16 cellular contexts compared by ENCODE assay signal in the genomic region with DNA sequence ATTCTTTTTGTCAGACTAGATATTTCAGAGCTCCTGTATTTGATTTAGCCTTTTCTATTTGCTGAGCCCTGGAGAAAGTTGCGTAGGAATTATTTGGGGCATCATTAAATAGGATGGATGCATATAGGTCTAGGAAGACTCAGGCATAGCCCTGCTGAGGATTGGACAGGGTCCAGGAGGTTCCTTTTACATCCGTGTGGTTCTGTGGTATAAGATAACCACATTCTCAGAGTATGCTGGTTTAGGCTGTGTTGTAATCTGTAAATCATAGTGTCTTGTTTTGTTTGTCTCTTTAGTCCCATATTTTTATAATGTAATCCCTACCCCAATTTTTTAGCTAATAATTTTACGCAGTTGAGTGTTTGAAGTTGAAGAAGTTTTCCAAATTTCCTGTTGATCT.
DNase-seq lines count a peak whose midpoint lies in the region; ATAC-seq lines count a peak whose summit lies in the region.
"Had no signal": no experiment of that assay in that cellular context is flagged by ENCODE, and none has a peak within 500 bp of the region (broad histone marks: within the 10 kb centered on the region; RNA-seq: fewer than 3 reads in every experiment).

No MANE protein-coding gene starts in this region.

- no peaks in the 10 kb centered on the region for H3K36me3 Mint-ChIP-seq in activated CD4-positive, alpha-beta T cell treated with anti-CD3 and anti-CD28 coated beads for 36 hours (ENCODE audit: low read depth)
- peaks cover 3% of the 10 kb centered on the region for H3K36me3 Mint-ChIP-seq in activated naive CD8-positive, alpha-beta T cell treated with anti-CD3 and anti-CD28 coated beads for 36 hours
- peaks cover 2% of the 10 kb centered on the region for H3K36me3 Mint-ChIP-seq in T-helper 17 cell (ENCODE audit: low read depth)

- H3K27me3 Mint-ChIP-seq in activated CD4-positive, alpha-beta T cell treated with anti-CD3 and anti-CD28 coated beads for 36 hours, result no peaks in the 10 kb centered on the region
- H3K27me3 Mint-ChIP-seq in activated naive CD8-positive, alpha-beta T cell treated with anti-CD3 and anti-CD28 coated beads for 36 hours, result no peaks in the 10 kb centered on the region
- no peaks in the 10 kb centered on the region for H3K27me3 Mint-ChIP-seq in T-helper 17 cell
- H3K27me3 Mint-ChIP-seq: CD4-positive, alpha-beta T cell; naive thymus-derived CD8-positive, alpha-beta T cell had no signal

- CTCF ChIA-PET in activated CD4-positive, alpha-beta T cell treated with anti-CD3 and anti-CD28 coated beads for 36 hours (lab: Charles Lee), result no interaction called here

- ATAC-seq in activated CD4-positive, alpha-beta T cell treated with anti-CD3 and anti-CD28 coated beads for 36 hours, result no peak
- ATAC-seq in T-helper 17 cell, result no peak
- ATAC-seq: body of pancreas; naive thymus-derived CD8-positive, alpha-beta T cell had no signal

- peak overlapping the region; percentile 84 for H3K27ac Mint-ChIP-seq in activated CD4-positive, alpha-beta T cell treated with anti-CD3 and anti-CD28 coated beads for 36 hours
- peak overlapping the region; percentile 93 for H3K27ac Mint-ChIP-seq in activated naive CD8-positive, alpha-beta T cell treated with anti-CD3 and anti-CD28 coated beads for 36 hours
- H3K27ac Mint-ChIP-seq in T-helper 17 cell, result no peak overlapping the region
- H3K27ac Mint-ChIP-seq: CD4-positive, alpha-beta T cell had no signal

- peaks cover 41% of the 10 kb centered on the region for H3K4me1 Mint-ChIP-seq in activated CD4-positive, alpha-beta T cell treated with anti-CD3 and anti-CD28 coated beads for 36 hours
- H3K4me1 Mint-ChIP-seq in activated naive CD8-positive, alpha-beta T cell treated with anti-CD3 and anti-CD28 coated beads for 36 hours, result peaks cover 26% of the 10 kb centered on the region
- H3K4me1 Mint-ChIP-seq in T-helper 17 cell, result peaks cover 23% of the 10 kb centered on the region

- H3K4me3 Mint-ChIP-seq in activated CD4-positive, alpha-beta T cell treated with anti-CD3 and anti-CD28 coated beads for 36 hours, result no peak overlapping the region
- H3K4me3 Mint-ChIP-seq in activated naive CD8-positive, alpha-beta T cell treated with anti-CD3 and anti-CD28 coated beads for 36 hours, result peak overlapping the region; percentile 30
- H3K4me3 Mint-ChIP-seq in T-helper 17 cell, result no peak overlapping the region
- H3K4me3 Mint-ChIP-seq: CD4-positive, alpha-beta T cell had no signal

- intact Hi-C loops in activated CD4-positive, alpha-beta T cell treated with anti-CD3 and anti-CD28 coated beads for 36 hours (cut with DNase I, micrococcal nuclease), result loop anchor here (5.0 to 10.0 kb wide), 2 partner anchors 167 to 360 kb away; no protein-coding TSS in a partner anchor

- no peak for DNase-seq in activated CD4-positive, alpha-beta T cell treated with anti-CD3 and anti-CD28 coated beads for 36 hours
- DNase-seq in activated CD4-positive, alpha-beta T cell treated with anti-CD3 and anti-CD28 coated beads for 48 hours, result no peak
- DNase-seq in LHCN-M2 (ENCODE audit: low read depth), result peak; percentile 43
- no peak for DNase-seq in activated naive CD8-positive, alpha-beta T cell treated with anti-CD3 and anti-CD28 coated beads for 36 hours
- peak; percentile 82 for DNase-seq in iris pigment epithelial cell (ENCODE audit: low read depth)
- DNase-seq in DMS153 (lab: John Stamatoyannopoulos, UW), result no peak
- no peak for DNase-seq in CD1c-positive myeloid dendritic cell (ENCODE audit: extremely low spot score)
- no peak for DNase-seq in T-helper 17 cell
- DNase-seq: body of pancreas; CD4-positive, alpha-beta T cell; dorsolateral prefrontal cortex; esophagus squamous epithelium; MG63; naive thymus-derived CD8-positive, alpha-beta T cell; NCI-H2171 treated with DMSO at 0.1 percent for 48 hours; upper lobe of left lung had no signal

- H3K9me3 ChIP-seq in T-helper 17 cell (ENCODE audit: control insufficient read depth, low read length, poor library complexity, severe bottlenecking), result no peaks in the 10 kb centered on the region
- H3K9me3 ChIP-seq: body of pancreas, esophagus squamous epithelium, MG63, upper lobe of left lung had no signal

- no peaks in the 10 kb centered on the region for H3K9me3 Mint-ChIP-seq in activated CD4-positive, alpha-beta T cell treated with anti-CD3 and anti-CD28 coated beads for 36 hours (ENCODE audit: low read depth)
- no peaks in the 10 kb centered on the region for H3K9me3 Mint-ChIP-seq in activated naive CD8-positive, alpha-beta T cell treated with anti-CD3 and anti-CD28 coated beads for 36 hours
- H3K9me3 Mint-ChIP-seq: CD4-positive, alpha-beta T cell; naive thymus-derived CD8-positive, alpha-beta T cell had no signal

- POLR2A ChIA-PET in activated CD4-positive, alpha-beta T cell treated with anti-CD3 and anti-CD28 coated beads for 36 hours (lab: Charles Lee), result interaction anchor here (0.6 kb wide), 1 partner anchor 98 kb away, joined by 3 read pairs; no protein-coding TSS in a partner anchor

Comparison
In these comparisons a context has a peak if more than half of its experiments do, and no peak if none do; other contexts are left out.
1. DNase-seq: peak in LHCN-M2 (single experiment) and iris pigment epithelial cell (single experiment); none in activated CD4-positive, alpha-beta T cell treated with anti-CD3 and anti-CD28 coated beads for 36 hours (single experiment), activated CD4-positive, alpha-beta T cell treated with anti-CD3 and anti-CD28 coated beads for 48 hours (single experiment), activated naive CD8-positive, alpha-beta T cell treated with anti-CD3 and anti-CD28 coated beads for 36 hours (single experiment), DMS153 (single experiment), CD1c-positive myeloid dendritic cell (single experiment) and T-helper 17 cell (0 of 3).